In genomic region chr6:44105993-44106740, GRCh38 we compare ENCODE assay signal across 20 cellular contexts. TPM values are rescaled to one million over a fixed set of nuclear protein-coding genes. Genes with fewer than 3 reads are reported as not detected.
A peak's percentile ranks its signal among the peaks of the same experiment; 100 is the strongest.
DNase-seq lines count a peak whose midpoint lies in the region; ATAC-seq and TF ChIP-seq lines count a peak whose summit lies in the region.
"Had no signal": no experiment of that assay in that cellular context is flagged by ENCODE, and none has a peak within 500 bp of the region (broad histone marks: within the 10 kb centered on the region; RNA-seq: fewer than 3 reads in every experiment).

No MANE protein-coding gene starts in this region.

- no peak overlapping the region for H3K9ac ChIP-seq in PC-3 (ENCODE audit: low read length)

- no peaks in the 10 kb centered on the region for H3F3A ChIP-seq in PC-3 (ENCODE audit: low read length, unreplicated experiment)

- H3K9me2 ChIP-seq in PC-3 (replicated peaks; ENCODE audit: low read length), result no peaks in the 10 kb centered on the region

- H3K4me2 ChIP-seq in PC-3 (ENCODE audit: low read length) (no peak overlapping the region), osteoblast (ENCODE audit: insufficient read depth, low read length) (no peak overlapping the region)
- H3K4me2 ChIP-seq: PC-9 had no signal

- H2AFZ ChIP-seq in PC-3 (ENCODE audit: low read length), result no peak overlapping the region
- H2AFZ ChIP-seq in osteoblast (ENCODE audit: low read length), result no peak overlapping the region
- H2AFZ ChIP-seq: PC-9 had no signal

- intact Hi-C loops in PC-3 (cut with micrococcal nuclease), result no loop called here

- H3K9me3 ChIP-seq in PC-3 (ENCODE audit: low read length) (no peaks in the 10 kb centered on the region), osteoblast (ENCODE audit: low read depth, low read length) (no peaks in the 10 kb centered on the region), right atrium auricular region (no peaks in the 10 kb centered on the region)

- no peak for TF ChIP-seq CTCF in PC-3 (conservative IDR thresholded peaks at IDR 0.05; ENCODE audit: low read depth, low read length)
- TF ChIP-seq CTCF in osteoblast (IDR thresholded peaks at IDR 0.05; ENCODE audit: extremely low read depth, low read depth, low read length), result no peak
- TF ChIP-seq CTCF in right atrium auricular region (IDR thresholded peaks at IDR 0.05), result no peak

- CTCF ChIA-PET in PC-3 (lab: Charles Lee), result no interaction called here

- no TSS peak for BruUV-seq in PC-3 (replicated peaks; lab: Mats Ljungman, UMichigan)

- POLR2A ChIA-PET in PC-3 (lab: Charles Lee; ENCODE audit: unreplicated experiment), result interaction anchor here (0.6 kb wide), 1 partner anchor 277 kb away, joined by 4 read pairs; no protein-coding TSS in a partner anchor

- H3K4me3 ChIP-seq in PC-3 (ENCODE audit: low read length) (no peak overlapping the region), osteoblast (ENCODE audit: insufficient read depth, low read length) (no peak overlapping the region), right atrium auricular region (no peak overlapping the region)
- H3K4me3 ChIP-seq: PC-9 had no signal

- H3K79me2 ChIP-seq in PC-3 (ENCODE audit: low read length) (peaks cover 53% of the 10 kb centered on the region), osteoblast (ENCODE audit: insufficient read depth, low read length) (peaks cover 61% of the 10 kb centered on the region)

- H3K4me1 ChIP-seq in PC-3 (ENCODE audit: insufficient read depth, low read length) (no peaks in the 10 kb centered on the region), osteoblast (ENCODE audit: insufficient read depth, low read length) (peaks cover 11% of the 10 kb centered on the region), right atrium auricular region (peaks cover 0 to 64% of the 10 kb centered on the region in 2 donors)

- H3K27ac ChIP-seq in PC-3 (ENCODE audit: low read length), result no peak overlapping the region
- no peak overlapping the region for H3K27ac ChIP-seq in osteoblast (ENCODE audit: low read depth, low read length)
- peak overlapping the region in 1 of 2 donors; percentile 18 for H3K27ac ChIP-seq in right atrium auricular region
- H3K27ac ChIP-seq: PC-9 had no signal

- DNase-seq in EH (ENCODE audit: low read depth) (peak; percentile 68), PC-3 (no peak), fibroblast of gingiva (ENCODE audit: low read depth) (peak; percentile 31), osteoblast (ENCODE audit: insufficient read length, low spot score, missing footprints) (peak; percentile 86), right atrium auricular region (ENCODE audit: low spot score) (no peak)
- DNase-seq in stimulated activated CD4-positive, alpha-beta T cell treated with anti-CD3 and anti-CD28 coated beads, Interleukin-2, amount 100 ng/mL, for 48 hours, result no peak
- DNase-seq: activated naive CD4-positive, alpha-beta T cell treated with anti-CD3 and anti-CD28 coated beads, Interleukin-2, amount 50 U/mL, for 16 hours; activated T-cell treated with anti-CD3 and anti-CD28 coated beads, Interleukin-2, amount 50 U/mL, for 72 hours; C1 segment of cervical spinal cord; H7; mammary epithelial cell; NCI-H1092 treated with DMSO at 0.1 percent for 48 hours; NCI-H446; PC-9; SHP77 treated with DMSO at 0.1 percent for 48 hours had no signal

- H3K27me3 ChIP-seq in PC-3 (ENCODE audit: low read length) (no peaks in the 10 kb centered on the region), osteoblast (ENCODE audit: insufficient read depth, low read length) (no peaks in the 10 kb centered on the region), right atrium auricular region (no peaks in the 10 kb centered on the region)

- H4K20me1 ChIP-seq in PC-3 (ENCODE audit: low read length), result 0 out of 2 replicates have a peak, but pooled peaks cover 10% of the 10 kb centered on the region
- H4K20me1 ChIP-seq in osteoblast (ENCODE audit: insufficient read depth, low read length), result peaks cover 29% of the 10 kb centered on the region

- ATAC-seq in PC-3 (peak; percentile 21), HG02642 (IDR thresholded peaks at IDR 0.05; ENCODE audit: poor library complexity, unreplicated experiment) (no peak), GM21529 (IDR thresholded peaks at IDR 0.05; ENCODE audit: unreplicated experiment) (no peak)
- ATAC-seq: activated T-cell treated with anti-CD3 and anti-CD28 coated beads, Interleukin-2, amount 50 U/mL, for 72 hours; sciatic nerve had no signal

- peaks cover 57% of the 10 kb centered on the region for H3K36me3 ChIP-seq in PC-3 (ENCODE audit: low read depth, low read length)
- peaks cover 48% of the 10 kb centered on the region for H3K36me3 ChIP-seq in osteoblast (ENCODE audit: insufficient read depth, low read length)
- peaks cover 16% of the 10 kb centered on the region for H3K36me3 ChIP-seq in right atrium auricular region

RNA-seq across cellular contexts. Expression of gene MRPL14, which starts 21.1 kb away (rescaled TPM):
- 164 and 192 TPM in 2 replicates for total RNA-seq in PC-3 (2014; rRNA removed)
- 47.7 and 49.9 TPM in 2 replicates for total RNA-seq in osteoblast
- total RNA-seq in right atrium auricular region, result 10 to 100 TPM; 44.1 to 45.9 TPM

RNA-seq across cellular contexts. Expression of gene TMEM63B, which starts 21.2 kb away (rescaled TPM):
- total RNA-seq in PC-3 (2014; rRNA removed), result 23.6 and 26.9 TPM in 2 replicates
- 32.7 and 36.6 TPM in 2 replicates for total RNA-seq in osteoblast
- 10 to 100 TPM; 29.2 to 37.1 TPM for total RNA-seq in right atrium auricular region

RNA-seq across cellular contexts. Expression of gene CAPN11, which starts 52.5 kb away (rescaled TPM):
- total RNA-seq in PC-3 (2014; rRNA removed) (not detected in 2 replicates), osteoblast (not detected in 2 replicates), right atrium auricular region (under 1 TPM; 0.16 to 0.44 TPM)
- total RNA-seq: activated CD8-positive, alpha-beta memory T cell treated with anti-CD3 and anti-CD28 coated beads for 36 hours; cerebellum; PC-9 had no signal

Comparison
In these comparisons a context has a peak if more than half of its experiments do, and no peak if none do; other contexts are left out.
1. DNase-seq: peak in EH (single experiment), fibroblast of gingiva (single experiment) and osteoblast (single experiment); none in PC-3 (single experiment), right atrium auricular region (single experiment) and stimulated activated CD4-positive, alpha-beta T cell treated with anti-CD3 and anti-CD28 coated beads, Interleukin-2, amount 100 ng/mL, for 48 hours (0 of 2).